ENCODE assay signal across 26 cellular contexts in genomic region chr7:553637-554111, GRCh38. TPM values are rescaled to one million over a fixed set of nuclear protein-coding genes. Genes with fewer than 3 reads are reported as not detected.
"Had no signal": no experiment of that assay in that cellular context is flagged by ENCODE, and none has a peak within 500 bp of the region (broad histone marks: within the 10 kb centered on the region; RNA-seq: fewer than 3 reads in every experiment).

No MANE protein-coding gene starts in this region.

- H3K27me3 Mint-ChIP-seq: activated naive CD8-positive, alpha-beta T cell; activated T-cell treated with anti-CD3 and anti-CD28 coated beads, Interleukin-2, amount 50 U/mL, for 24 hours; memory B cell; naive thymus-derived CD4-positive, alpha-beta T cell had no signal

- H3K27ac Mint-ChIP-seq: activated naive CD8-positive, alpha-beta T cell; activated T-cell treated with anti-CD3 and anti-CD28 coated beads, Interleukin-2, amount 50 U/mL, for 24 hours; activated T-helper 2 cell treated with anti-CD3 and anti-CD28 coated beads, Interferon-gamma antibody, Interleukin-2, Interleukin-4, amounts not matched to agents 10 μg/mL and 5 μg/mL and 100 μg/mL, durations not matched to agents 14 hours and 24 hours and 36 hours; memory B cell; naive thymus-derived CD4-positive, alpha-beta T cell; neural progenitor cell had no signal

- ATAC-seq: esophagus mucosa; naive thymus-derived CD4-positive, alpha-beta T cell; psoas muscle had no signal

- DNase-seq: activated CD4-positive, CD25-positive, alpha-beta regulatory T cell treated with anti-CD3 and anti-CD28 coated beads, Interleukin-2, amount 50 U/mL, for 72 hours; activated CD8-positive, alpha-beta memory T cell treated with anti-CD3 and anti-CD28 coated beads for 24 hours; activated CD8-positive, alpha-beta memory T cell treated with anti-CD3 and anti-CD28 coated beads, Interleukin-2, amount 50 U/mL, for 4 hours; activated naive CD4-positive, alpha-beta T cell; activated T-cell treated with anti-CD3 and anti-CD28 coated beads, Interleukin-2, amount 50 U/mL, for 24 hours; adrenal gland; central memory CD4-positive, alpha-beta T cell; effector memory CD4-positive, alpha-beta T cell; foreskin melanocyte; naive thymus-derived CD4-positive, alpha-beta T cell; psoas muscle; sigmoid colon; SK-N-SH; stimulated activated CD4-positive, alpha-beta T cell treated with anti-CD3 and anti-CD28 coated beads, Interleukin-15, amount 100 ng/mL, for 24 hours; stimulated activated naive CD4-positive, alpha-beta T cell; WERI-Rb-1 had no signal

- H3K4me1 ChIP-seq: adrenal gland, neural progenitor cell, psoas muscle, sigmoid colon had no signal

- H3K36me3 ChIP-seq: adrenal gland, ascending aorta, neural progenitor cell, thoracic aorta, WERI-Rb-1 had no signal

- H3K27me3 ChIP-seq: ascending aorta, neural progenitor cell, sigmoid colon, upper lobe of left lung had no signal

- H3K4me1 Mint-ChIP-seq: memory B cell; naive thymus-derived CD4-positive, alpha-beta T cell had no signal

- H3K9me3 Mint-ChIP-seq: activated T-cell treated with anti-CD3 and anti-CD28 coated beads, Interleukin-2, amount 50 U/mL, for 24 hours; activated T-helper 2 cell treated with anti-CD3 and anti-CD28 coated beads, Interferon-gamma antibody, Interleukin-2, Interleukin-4, amounts not matched to agents 10 μg/mL and 5 μg/mL and 100 μg/mL, durations not matched to agents 14 hours and 24 hours and 36 hours; memory B cell; naive thymus-derived CD4-positive, alpha-beta T cell had no signal

- H3K4me3 ChIP-seq: adrenal gland, ascending aorta, neural progenitor cell, psoas muscle, sigmoid colon, smooth muscle cell, thoracic aorta, upper lobe of left lung had no signal

- H3K36me3 Mint-ChIP-seq: neural progenitor cell had no signal

- H3K27ac ChIP-seq: adrenal gland, neural progenitor cell, psoas muscle, sigmoid colon, thoracic aorta, upper lobe of left lung, WERI-Rb-1 had no signal

- H2AFZ ChIP-seq: neural progenitor cell had no signal

- FAIRE-seq: endothelial cell of umbilical vein had no signal

- H3K4me2 ChIP-seq: neural progenitor cell, SK-N-SH, smooth muscle cell had no signal

- H3K4me3 Mint-ChIP-seq: activated naive CD8-positive, alpha-beta T cell; activated T-cell treated with anti-CD3 and anti-CD28 coated beads, Interleukin-2, amount 50 U/mL, for 24 hours; memory B cell; naive thymus-derived CD4-positive, alpha-beta T cell; neural progenitor cell had no signal

- H3K9ac ChIP-seq: neural progenitor cell, SK-N-SH had no signal

- H3K9me3 ChIP-seq: adrenal gland, ascending aorta, psoas muscle, sigmoid colon, SK-N-SH, thoracic aorta, upper lobe of left lung had no signal

RNA-seq across cellular contexts. Expression of gene PDGFA, which starts 34.0 kb away (rescaled TPM):
- polyA plus RNA-seq: naive thymus-derived CD4-positive, alpha-beta T cell had no signal
